In genomic region chr1:8598060-8598724, GRCh38 we compare ENCODE assay signal across 8 cellular contexts.
A peak's percentile ranks its signal among the peaks of the same experiment; 100 is the strongest.
DNase-seq lines count a peak whose midpoint lies in the region; ATAC-seq and TF ChIP-seq lines count a peak whose summit lies in the region.

No MANE protein-coding gene starts in this region.

- peak overlapping the region; percentile 11 for H3K27ac Mint-ChIP-seq in T-helper 2 cell treated with Interferon-gamma antibody and Interleukin-4, amounts not matched to agents 5 μg/mL and 100 μg/mL, for 36 hours

- H3K36me3 Mint-ChIP-seq in T-helper 2 cell treated with Interferon-gamma antibody and Interleukin-4, amounts not matched to agents 5 μg/mL and 100 μg/mL, for 36 hours (ENCODE audit: low read depth): peaks cover 27% of the 10 kb centered on the region

- TF ChIP-seq CTCF in upper lobe of right lung (IDR thresholded peaks at IDR 0.05): peak; percentile 53

- H3K4me1 Mint-ChIP-seq in T-helper 2 cell treated with Interferon-gamma antibody and Interleukin-4, amounts not matched to agents 5 μg/mL and 100 μg/mL, for 36 hours (ENCODE audit: low read depth): peaks cover 46% of the 10 kb centered on the region

- peak; percentile 83 for ATAC-seq in upper lobe of right lung

- H3K4me1 ChIP-seq in upper lobe of right lung: peaks cover 28% of the 10 kb centered on the region

- no peak overlapping the region for H3K4me3 Mint-ChIP-seq in T-helper 2 cell treated with Interferon-gamma antibody and Interleukin-4, amounts not matched to agents 5 μg/mL and 100 μg/mL, for 36 hours

- intact Hi-C loops in upper lobe of right lung (cut with DNase I): no loop called here

- no peak for DNase-seq in T-helper 2 cell treated with Interferon-gamma antibody and Interleukin-4, amounts not matched to agents 5 μg/mL and 100 μg/mL, for 36 hours (ENCODE audit: low spot score)
- no peak for DNase-seq in T-helper 2 cell
- DNase-seq in dermis microvascular lymphatic vessel endothelial cell (ENCODE audit: low read depth in 2 of 2): peak; percentile 72 to 81
- DNase-seq in lung microvascular endothelial cell (ENCODE audit: low read depth in 2 of 2): peak; percentile 80 to 88
- no peak for DNase-seq in upper lobe of right lung
- DNase-seq in stimulated activated CD4-positive, alpha-beta T cell treated with anti-CD3 and anti-CD28 coated beads, Interleukin-1b, Interleukin-23, amount 100 ng/mL, for 48 hours: no peak
- no peak for DNase-seq in stimulated activated CD4-positive, alpha-beta T cell treated with anti-CD3 and anti-CD28 coated beads, Interleukin-4, amount 100 ng/mL, for 1 hour
- no peak for DNase-seq in KBM-7

- H3K36me3 ChIP-seq in upper lobe of right lung: no peaks in the 10 kb centered on the region

- no peaks in the 10 kb centered on the region for H3K27me3 Mint-ChIP-seq in T-helper 2 cell treated with Interferon-gamma antibody and Interleukin-4, amounts not matched to agents 5 μg/mL and 100 μg/mL, for 36 hours (ENCODE audit: low read depth)

- H3K27me3 ChIP-seq in upper lobe of right lung: no peaks in the 10 kb centered on the region

- in situ Hi-C loops in KBM-7 (cut with MboI; ENCODE audit: low pct_unique_long_range_greater_than_20kb, low sequenced_read_pairs): no loop called here

- H3K4me3 ChIP-seq in upper lobe of right lung: no peak overlapping the region

- H3K27ac ChIP-seq in upper lobe of right lung: peak overlapping the region; percentile 53

- H3K9me3 ChIP-seq in upper lobe of right lung: no peaks in the 10 kb centered on the region

- no peaks in the 10 kb centered on the region for H3K9me3 Mint-ChIP-seq in T-helper 2 cell treated with Interferon-gamma antibody and Interleukin-4, amounts not matched to agents 5 μg/mL and 100 μg/mL, for 36 hours

Comparison
In these comparisons a context has a peak if more than half of its experiments do, and no peak if none do; other contexts are left out.
1. DNase-seq: peak in dermis microvascular lymphatic vessel endothelial cell (2 of 2) and lung microvascular endothelial cell (2 of 2); none in T-helper 2 cell treated with Interferon-gamma antibody and Interleukin-4, amounts not matched to agents 5 μg/mL and 100 μg/mL, for 36 hours (single experiment), T-helper 2 cell (0 of 5), upper lobe of right lung (single experiment), stimulated activated CD4-positive, alpha-beta T cell treated with anti-CD3 and anti-CD28 coated beads, Interleukin-1b, Interleukin-23, amount 100 ng/mL, for 48 hours (single experiment), stimulated activated CD4-positive, alpha-beta T cell treated with anti-CD3 and anti-CD28 coated beads, Interleukin-4, amount 100 ng/mL, for 1 hour (single experiment) and KBM-7 (single experiment).